ENCODE assay signal across 23 cellular contexts in the genomic region with DNA sequence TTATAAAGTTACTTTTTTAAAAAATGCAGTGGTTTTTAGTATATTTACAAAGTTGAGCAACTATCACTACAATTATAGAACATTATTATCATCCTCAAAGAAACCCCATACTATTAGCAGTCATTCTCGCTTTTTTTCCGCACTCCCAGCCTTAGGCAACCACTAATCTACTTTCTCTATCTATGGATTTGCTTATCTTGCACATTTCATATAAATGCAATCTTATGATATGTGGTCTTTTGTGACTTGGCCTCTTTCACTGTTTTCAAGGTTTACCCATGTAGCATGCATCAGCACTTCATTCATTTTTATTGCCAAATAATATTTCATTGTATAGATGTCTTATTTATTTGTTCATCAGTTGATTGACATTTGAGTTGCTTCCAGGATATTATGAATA.
"Had no signal": no experiment of that assay in that cellular context is flagged by ENCODE, and none has a peak within 500 bp of the region (broad histone marks: within the 10 kb centered on the region; RNA-seq: fewer than 3 reads in every experiment).

No MANE protein-coding gene starts in this region.

- DNase-seq: activated CD4-positive, alpha-beta memory T cell treated with anti-CD3 and anti-CD28 coated beads, Interleukin-2, amount 10 ng/mL, durations not matched to agents 7 days and 5 days; activated CD4-positive, alpha-beta T cell treated with anti-CD3 and anti-CD28 coated beads, Interleukin-2, amount 10 ng/mL, durations not matched to agents 7 days and 5 days; activated CD4-positive, CD25-positive, alpha-beta regulatory T cell treated with anti-CD3 and anti-CD28 coated beads, Interleukin-2, amount 50 U/mL, for 72 hours; activated CD8-positive, alpha-beta memory T cell treated with anti-CD3 and anti-CD28 coated beads, Interleukin-2, amount 50 U/mL, for 48 hours; activated gamma-delta T cell; activated naive CD4-positive, alpha-beta T cell treated with anti-CD3 and anti-CD28 coated beads, Interleukin-2, amount 10 ng/mL, durations not matched to agents 7 days and 5 days; activated T-cell treated with anti-CD3 and anti-CD28 coated beads, Interleukin-2, amount 50 U/mL, for 24 hours; central memory CD4-positive, alpha-beta T cell; heart left ventricle; hypothalamus; immature natural killer cell; left lung; lower lobe of right lung; natural killer cell; right cardiac atrium; stimulated activated CD4-positive, alpha-beta T cell treated with anti-CD3 and anti-CD28 coated beads, Interleukin-12 subunit alpha, Interleukin-12 subunit beta, amount 100 ng/mL, for 4 hours; stimulated activated CD4-positive, alpha-beta T cell treated with anti-CD3 and anti-CD28 coated beads, Interleukin-4, amount 100 ng/mL, for 1 hour; stimulated activated naive CD8-positive, alpha-beta T cell treated with anti-CD3 and anti-CD28 coated beads, Interleukin-15, Interleukin-2, amounts not matched to agents 100 U/mL and 50 U/mL, for 24 hours; T-helper 17 cell; T1000; testis; trophoblast cell had no signal

- H3K4me3 Mint-ChIP-seq: activated CD4-positive, alpha-beta memory T cell treated with anti-CD3 and anti-CD28 coated beads, Interleukin-2, amount 10 ng/mL, durations not matched to agents 7 days and 5 days; activated CD4-positive, alpha-beta T cell treated with anti-CD3 and anti-CD28 coated beads, Interleukin-2, amount 10 ng/mL, durations not matched to agents 7 days and 5 days; activated naive CD4-positive, alpha-beta T cell treated with anti-CD3 and anti-CD28 coated beads, Interleukin-2, amount 10 ng/mL, durations not matched to agents 7 days and 5 days; activated T-cell treated with anti-CD3 and anti-CD28 coated beads, Interleukin-2, amount 50 U/mL, for 24 hours; immature natural killer cell; natural killer cell; T-helper 17 cell had no signal

- H3K27ac Mint-ChIP-seq: activated CD4-positive, alpha-beta memory T cell treated with anti-CD3 and anti-CD28 coated beads, Interleukin-2, amount 10 ng/mL, durations not matched to agents 7 days and 5 days; activated CD4-positive, alpha-beta T cell treated with anti-CD3 and anti-CD28 coated beads, Interleukin-2, amount 10 ng/mL, durations not matched to agents 7 days and 5 days; activated naive CD4-positive, alpha-beta T cell treated with anti-CD3 and anti-CD28 coated beads, Interleukin-2, amount 10 ng/mL, durations not matched to agents 7 days and 5 days; activated T-cell treated with anti-CD3 and anti-CD28 coated beads, Interleukin-2, amount 50 U/mL, for 24 hours; immature natural killer cell; natural killer cell; T-helper 17 cell had no signal

- H3K4me1 Mint-ChIP-seq: immature natural killer cell, natural killer cell, T-helper 17 cell had no signal

- H3K36me3 ChIP-seq: breast epithelium, heart left ventricle, left lung, lower lobe of right lung had no signal

- H3K36me3 Mint-ChIP-seq: activated naive CD4-positive, alpha-beta T cell treated with anti-CD3 and anti-CD28 coated beads, Interleukin-2, amount 10 ng/mL, durations not matched to agents 7 days and 5 days; immature natural killer cell; natural killer cell had no signal

- H3K4me1 ChIP-seq: breast epithelium, left lung, lower lobe of right lung, testis had no signal

- ATAC-seq: heart left ventricle; left lung; lower lobe of right lung; natural killer cell; right cardiac atrium; stimulated activated naive CD8-positive, alpha-beta T cell treated with anti-CD3 and anti-CD28 coated beads, Interleukin-15, Interleukin-2, amounts not matched to agents 100 U/mL and 50 U/mL, for 24 hours; T-helper 17 cell had no signal

- H3K9me3 Mint-ChIP-seq: activated CD4-positive, alpha-beta memory T cell treated with anti-CD3 and anti-CD28 coated beads, Interleukin-2, amount 10 ng/mL, durations not matched to agents 7 days and 5 days; activated CD4-positive, alpha-beta T cell treated with anti-CD3 and anti-CD28 coated beads, Interleukin-2, amount 10 ng/mL, durations not matched to agents 7 days and 5 days; activated naive CD4-positive, alpha-beta T cell treated with anti-CD3 and anti-CD28 coated beads, Interleukin-2, amount 10 ng/mL, durations not matched to agents 7 days and 5 days; activated T-cell treated with anti-CD3 and anti-CD28 coated beads, Interleukin-2, amount 50 U/mL, for 24 hours; natural killer cell had no signal

- H3K9me3 ChIP-seq: breast epithelium, heart left ventricle, left lung, lower lobe of right lung, testis had no signal

- H3K27me3 ChIP-seq: breast epithelium, heart left ventricle, left lung, testis had no signal

- H3K4me3 ChIP-seq: breast epithelium, heart left ventricle, left lung, lower lobe of right lung, testis had no signal

- H3K27ac ChIP-seq: breast epithelium, heart left ventricle, left lung, lower lobe of right lung, testis had no signal
